In genomic region chr3:17116007-17116659, GRCh38 we compare ENCODE assay signal across 23 cellular contexts.
A peak's percentile ranks its signal among the peaks of the same experiment; 100 is the strongest.
DNase-seq lines count a peak whose midpoint lies in the region; ATAC-seq and TF ChIP-seq lines count a peak whose summit lies in the region.
"Had no signal": no experiment of that assay in that cellular context is flagged by ENCODE, and none has a peak within 500 bp of the region (broad histone marks: within the 10 kb centered on the region; RNA-seq: fewer than 3 reads in every experiment).

No MANE protein-coding gene starts in this region.

- H3K27me3 ChIP-seq in heart left ventricle (no peaks in the 10 kb centered on the region), neural progenitor cell (no peaks in the 10 kb centered on the region)
- H3K27me3 ChIP-seq: BLaER1 treated with 17β-estradiol and CSF1 and Interleukin-3, amounts not matched to agents 10 nM and 100 nM; SJCRH30 had no signal

- H3K9ac ChIP-seq in neural progenitor cell: no peak overlapping the region
- H3K9ac ChIP-seq: BLaER1 treated with 17β-estradiol and CSF1 and Interleukin-3, amounts not matched to agents 10 nM and 100 nM; KMS-11 had no signal

- H3K36me3 ChIP-seq in heart left ventricle (no peaks in the 10 kb centered on the region), neural progenitor cell (no peaks in the 10 kb centered on the region)
- H3K36me3 ChIP-seq: BLaER1 treated with 17β-estradiol and CSF1 and Interleukin-3, amounts not matched to agents 10 nM and 100 nM; SJCRH30 had no signal

- 58 to 66% (median 63%) methylated on average over 8 of the region's 8 CpGs for WGBS in heart left ventricle, 4 donors

- no peaks in the 10 kb centered on the region for H3F3A ChIP-seq in neural progenitor cell (ENCODE audit: low read depth)

- no peaks in the 10 kb centered on the region for H3K79me2 ChIP-seq in neural progenitor cell (ENCODE audit: low read depth)

- no peak for DNase-seq in heart left ventricle
- no peak for DNase-seq in cardiac septum (ENCODE audit: low spot score)
- peak; percentile 82 for DNase-seq in HuH-7 (ENCODE audit: low spot score)
- peak; percentile 81 for DNase-seq in cerebellar cortex (ENCODE audit: low spot score)
- DNase-seq in neural progenitor cell (ENCODE audit: low spot score): no peak
- no peak for DNase-seq in progenitor cell of endocrine pancreas (ENCODE audit: low spot score, unreplicated experiment)
- DNase-seq: AML-193; CD4-positive, alpha-beta T cell; DMS53; GDM1; MM.1S; NCI-H2029; NCI-H446; NCI-H524 treated with DMSO at 0.1 percent for 48 hours; NCI-H774; PC-3; SJCRH30 had no signal

- H3K4me3 Mint-ChIP-seq in neural progenitor cell (no peak overlapping the region), progenitor cell of endocrine pancreas (ENCODE audit: low read depth) (no peak overlapping the region)
- H3K4me3 Mint-ChIP-seq: CD4-positive, alpha-beta T cell had no signal

- peak in 3 of 4 donors; percentile 44 to 77 (median 68) for ATAC-seq in heart left ventricle
- ATAC-seq in GM21423 (IDR thresholded peaks at IDR 0.05; ENCODE audit: unreplicated experiment): no peak
- ATAC-seq in GM19023 (IDR thresholded peaks at IDR 0.05; ENCODE audit: unreplicated experiment): no peak
- ATAC-seq: GM12878, HCT116, PC-3 had no signal

- H2AFZ ChIP-seq in neural progenitor cell (replicated peaks): no peak overlapping the region

- H3K9me3 Mint-ChIP-seq in neural progenitor cell: peaks cover 5% of the 10 kb centered on the region
- no peaks in the 10 kb centered on the region for H3K9me3 Mint-ChIP-seq in progenitor cell of endocrine pancreas (ENCODE audit: low read depth)
- H3K9me3 Mint-ChIP-seq: CD4-positive, alpha-beta T cell had no signal

- peaks cover 0 to 9% (median 0%) of the 10 kb centered on the region in 12 donors for H3K4me1 ChIP-seq in heart left ventricle
- H3K4me1 ChIP-seq in neural progenitor cell: peaks cover 5% of the 10 kb centered on the region
- H3K4me1 ChIP-seq: BLaER1 treated with 17β-estradiol and CSF1 and Interleukin-3, amounts not matched to agents 10 nM and 100 nM; SJCRH30 had no signal

- H3K4me2 ChIP-seq in neural progenitor cell: peak overlapping the region; percentile 11
- H3K4me2 ChIP-seq: BLaER1 treated with 17β-estradiol and CSF1 and Interleukin-3, amounts not matched to agents 10 nM and 100 nM; KMS-11 had no signal

- H3K4me1 Mint-ChIP-seq in neural progenitor cell (no peaks in the 10 kb centered on the region), progenitor cell of endocrine pancreas (ENCODE audit: low read depth) (no peaks in the 10 kb centered on the region)

- intact Hi-C loops in heart left ventricle (cut with DNase I) (no loop called here), cardiac septum (cut with DNase I) (no loop called here)

- H4K20me1 ChIP-seq in neural progenitor cell (ENCODE audit: low read depth): no peaks in the 10 kb centered on the region
- H4K20me1 ChIP-seq: BLaER1 treated with 17β-estradiol and CSF1 and Interleukin-3, amounts not matched to agents 10 nM and 100 nM had no signal

- no peaks in the 10 kb centered on the region for H3K36me3 Mint-ChIP-seq in neural progenitor cell
- no peaks in the 10 kb centered on the region for H3K36me3 Mint-ChIP-seq in progenitor cell of endocrine pancreas (ENCODE audit: insufficient read depth)

- TF ChIP-seq POLR2A in heart left ventricle (IDR thresholded peaks at IDR 0.05): no peak

- H3K9me3 ChIP-seq in heart left ventricle (no peaks in the 10 kb centered on the region), neural progenitor cell (ENCODE audit: low read depth) (no peaks in the 10 kb centered on the region)
- H3K9me3 ChIP-seq: SJCRH30 had no signal

- H3K4me3 ChIP-seq in heart left ventricle (no peak overlapping the region), neural progenitor cell (no peak overlapping the region)
- H3K4me3 ChIP-seq: BLaER1 treated with 17β-estradiol and CSF1 and Interleukin-3, amounts not matched to agents 10 nM and 100 nM; GM12878; SJCRH30 had no signal

- no peak overlapping the region for H3K27ac Mint-ChIP-seq in neural progenitor cell
- no peak overlapping the region for H3K27ac Mint-ChIP-seq in progenitor cell of endocrine pancreas
- H3K27ac Mint-ChIP-seq: CD4-positive, alpha-beta T cell had no signal

- TF ChIP-seq CTCF in heart left ventricle (IDR thresholded peaks at IDR 0.05) (no peak), neural progenitor cell (IDR thresholded peaks at IDR 0.05) (no peak), progenitor cell of endocrine pancreas (IDR thresholded peaks at IDR 0.05; ENCODE audit: unreplicated experiment) (no peak)

- peaks cover 5% of the 10 kb centered on the region for H3K27me3 Mint-ChIP-seq in neural progenitor cell (ENCODE audit: insufficient read depth, low read depth)
- no peaks in the 10 kb centered on the region for H3K27me3 Mint-ChIP-seq in progenitor cell of endocrine pancreas
- H3K27me3 Mint-ChIP-seq: CD4-positive, alpha-beta T cell had no signal

- peak overlapping the region in 2 of 12 donors; percentile 18 to 51 for H3K27ac ChIP-seq in heart left ventricle
- H3K27ac ChIP-seq in neural progenitor cell: no peak overlapping the region
- H3K27ac ChIP-seq: BLaER1 treated with 17β-estradiol and CSF1 and Interleukin-3, amounts not matched to agents 10 nM and 100 nM; KMS-11; SJCRH30 had no signal

Comparison
In these comparisons a context has a peak if more than half of its experiments do, and no peak if none do; other contexts are left out.
1. ATAC-seq: peak in heart left ventricle (3 of 4); none in GM21423 (single experiment) and GM19023 (single experiment).
2. DNase-seq: peak in HuH-7 (single experiment) and cerebellar cortex (single experiment); none in heart left ventricle (0 of 5), cardiac septum (single experiment), neural progenitor cell (single experiment) and progenitor cell of endocrine pancreas (single experiment).